Comparison of ENCODE assay signal across 2 cellular contexts in genomic region chr4:48909697-48910096, GRCh38.
TF ChIP-seq lines count a peak whose summit lies in the region.

No MANE protein-coding gene starts in this region.

TF ChIP-seq in A549, 52 proteins besides CTCF, POLR2A, EP300 and RAD21 (continued from another document):
- no peak for TF ChIP-seq ATOH8 (CRISPR knock-in tag; IDR thresholded peaks at IDR 0.05; ENCODE audit: low read depth)

TF ChIP-seq in IMR-90, 13 proteins besides CTCF, POLR2A, EP300 and RAD21 (continued from another document):
- TF ChIP-seq ELK1 (IDR thresholded peaks at IDR 0.05; ENCODE audit: borderline replicate concordance, low read depth, low read length) (no peak), NFE2L2 (IDR thresholded peaks at IDR 0.05; ENCODE audit: low read depth, low read length) (peak; percentile 29; the same call in 1 of the 2 replicates), FOS (IDR thresholded peaks at IDR 0.05; ENCODE audit: low read depth, low read length) (peak; percentile 94), SMC3 (IDR thresholded peaks at IDR 0.05; ENCODE audit: low read depth, low read length) (no peak), CEBPB (IDR thresholded peaks at IDR 0.05; ENCODE audit: low read depth, low read length) (no peak), CHD1 (IDR thresholded peaks at IDR 0.05; ENCODE audit: low read depth, low read length) (no peak), BHLHE40 (IDR thresholded peaks at IDR 0.05; ENCODE audit: low read depth, low read length) (peak; percentile 41; the same call in 1 of the 2 replicates), MAZ (IDR thresholded peaks at IDR 0.05; ENCODE audit: borderline replicate concordance, low read depth, low read length) (no peak), RCOR1 (IDR thresholded peaks at IDR 0.05; ENCODE audit: insufficient replicate concordance, low read length) (peak; percentile 19)
